Comparison of ENCODE assay signal across 1 cellular context in genomic region chr9:132804576-132805295, GRCh38.
TF ChIP-seq lines count a peak whose summit lies in the region.

No MANE protein-coding gene starts in this region.

TF ChIP-seq in GM12878, 131 proteins besides CTCF, POLR2A, EP300 and RAD21 (continued from another document):
- no peak for TF ChIP-seq BCL3 (IDR thresholded peaks at IDR 0.05; ENCODE audit: borderline replicate concordance, insufficient read depth, low read depth, low read length, poor library complexity, severe bottlenecking)
- no peak for TF ChIP-seq JUNB (IDR thresholded peaks at IDR 0.05)
- TF ChIP-seq HSF1 (IDR thresholded peaks at IDR 0.05; ENCODE audit: low read depth, low read length), result no peak
- TF ChIP-seq NKRF (conservative IDR thresholded peaks at IDR 0.05), result no peak
- no peak for TF ChIP-seq ZBTB4 (CRISPR knock-in tag; IDR thresholded peaks at IDR 0.05)
- TF ChIP-seq FOXM1 (IDR thresholded peaks at IDR 0.05; ENCODE audit: low read depth, low read length), result no peak
- TF ChIP-seq STAT1 (conservative IDR thresholded peaks at IDR 0.05), result no peak
